ENCODE assay signal across 8 cellular contexts in the genomic region with DNA sequence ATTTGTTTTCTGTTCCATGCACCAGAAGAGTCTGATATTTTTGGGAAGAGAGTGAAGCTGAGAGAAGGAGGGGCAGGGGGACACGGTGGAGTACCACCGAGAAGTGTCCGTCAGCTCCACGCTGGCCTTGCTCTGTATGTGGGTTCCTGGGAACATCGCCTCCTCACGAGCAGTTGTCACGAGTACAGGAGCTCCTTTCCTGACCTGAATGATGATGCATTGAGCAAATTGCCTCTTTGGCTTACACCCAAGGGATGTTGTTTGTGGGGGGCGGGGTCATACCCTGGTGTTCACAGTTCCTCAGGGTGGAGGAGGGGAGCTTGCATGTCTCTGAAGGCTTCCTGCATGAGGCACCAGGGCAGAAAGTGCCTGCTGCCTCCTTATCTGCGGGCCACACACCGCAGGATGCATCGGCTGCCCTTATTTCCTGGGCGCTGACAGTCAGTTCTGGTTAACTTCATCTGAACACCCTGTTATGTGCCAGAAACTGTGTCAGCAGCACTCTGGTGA. TPM values are rescaled to one million over a fixed set of nuclear protein-coding genes. Genes with fewer than 3 reads are reported as not detected.
DNase-seq lines count a peak whose midpoint lies in the region; ATAC-seq and TF ChIP-seq lines count a peak whose summit lies in the region.

No MANE protein-coding gene starts in this region.

- CTCF ChIA-PET in Calu3 (lab: Charles Lee) = interaction anchor here (0.6 kb wide), 1 partner anchor 24 kb away, joined by 3 read pairs; no protein-coding TSS in a partner anchor

- ATAC-seq in esophagus mucosa (peak; percentile 46), HG03457 (IDR thresholded peaks at IDR 0.05; ENCODE audit: unreplicated experiment) (no peak), GM19328 (IDR thresholded peaks at IDR 0.05; ENCODE audit: unreplicated experiment) (no peak)

- no peaks in the 10 kb centered on the region for H3K9me3 ChIP-seq in MG63

- no peaks in the 10 kb centered on the region for H3K27me3 ChIP-seq in MG63

- H3K9me3 Mint-ChIP-seq in Calu3 (ENCODE audit: low read depth, unreplicated experiment) = peaks cover 3% of the 10 kb centered on the region

- no peak overlapping the region for H3K27ac Mint-ChIP-seq in Calu3 (ENCODE audit: unreplicated experiment)

- no peaks in the 10 kb centered on the region for H3K36me3 Mint-ChIP-seq in Calu3 (ENCODE audit: insufficient read depth, unreplicated experiment)

- no peaks in the 10 kb centered on the region for H3K36me3 ChIP-seq in MG63

- no peak overlapping the region for H3K4me3 ChIP-seq in MG63

- H3K4me3 Mint-ChIP-seq in Calu3 (ENCODE audit: low read depth, unreplicated experiment) = no peak overlapping the region

- peaks cover 21% of the 10 kb centered on the region for H3K27me3 Mint-ChIP-seq in Calu3 (ENCODE audit: unreplicated experiment)

- H3K4me1 Mint-ChIP-seq in Calu3 (ENCODE audit: low read depth, unreplicated experiment) = no peaks in the 10 kb centered on the region

- DNase-seq in Calu3 (peak; percentile 20), MG63 (peak; percentile 42), cortex of kidney (lab: John Stamatoyannopoulos, UW) (no peak)
- peak; percentile 15 to 48 for DNase-seq in activated CD8-positive, alpha-beta memory T cell treated with anti-CD3 and anti-CD28 coated beads for 1 hour (ENCODE audit: extremely low read depth in 1 of 2, low read depth in 1 of 2)
- peak; percentile 79 for DNase-seq in stimulated activated CD4-positive, alpha-beta T cell treated with anti-CD3 and anti-CD28 coated beads, Interleukin-1b, Interleukin-23, amount 100 ng/mL, for 48 hours

- TF ChIP-seq CTCF in Calu3 (IDR thresholded peaks at IDR 0.05; ENCODE audit: unreplicated experiment) = no peak

- intact Hi-C loops in Calu3 (cut with micrococcal nuclease; ENCODE audit: unreplicated experiment) = no loop called here

- BruUV-seq in Calu3 (replicated peaks; lab: Mats Ljungman, UMichigan) = no TSS peak

RNA-seq across cellular contexts. Expression of a gene that starts 36.2 kb away (rescaled TPM):
- 0.49 and 0.54 TPM in 2 replicates for total RNA-seq in Calu3 (2022)
- total RNA-seq in MG63 (2014; rRNA removed; shearing (Covaris generic); ENCODE audit: low replicate concordance) = 0.53 TPM in 1 of 2 replicates, not detected in the other
- total RNA-seq in esophagus mucosa = 0.84 TPM
